In the genomic region with DNA sequence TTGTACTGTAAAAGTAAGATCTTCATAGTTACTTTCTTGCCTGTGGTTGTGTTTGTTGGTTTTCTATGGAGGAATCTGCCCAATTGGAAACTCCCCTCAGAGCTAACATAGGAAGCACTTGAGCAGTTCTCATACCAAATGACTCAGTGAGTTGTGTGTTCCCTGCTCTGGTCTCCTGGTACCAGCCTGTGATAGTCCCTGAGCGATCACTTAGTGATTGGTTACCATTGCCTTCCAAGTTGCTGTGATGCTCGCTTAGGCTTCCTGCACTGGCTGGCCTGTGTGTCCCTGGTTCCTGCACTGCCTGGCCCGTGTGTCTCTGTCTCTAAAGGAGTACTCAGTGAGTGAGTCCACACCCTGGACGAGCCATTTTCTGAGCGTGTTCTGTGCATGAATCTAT, we compare ENCODE assay signal across 1 cellular context.
TF ChIP-seq lines count a peak whose summit lies in the region.

No MANE protein-coding gene starts in this region.

TF ChIP-seq in GM12878, 131 proteins besides CTCF, POLR2A, EP300 and RAD21 (continued from another document):
- TF ChIP-seq HDAC6 (IDR thresholded peaks at IDR 0.05; ENCODE audit: unreplicated experiment) = no peak
- TF ChIP-seq GABPA (IDR thresholded peaks at IDR 0.05; ENCODE audit: low read depth) = no peak
- no peak for TF ChIP-seq ZSCAN29 (IDR thresholded peaks at IDR 0.05)
- no peak for TF ChIP-seq EED (IDR thresholded peaks at IDR 0.05; ENCODE audit: low read depth)
- peak; percentile 30 for TF ChIP-seq IKZF1 (conservative IDR thresholded peaks at IDR 0.05)
- TF ChIP-seq RELA (IDR thresholded peaks at IDR 0.05; ENCODE audit: borderline replicate concordance, partially characterized antibody) = no peak
